In the genomic region with DNA sequence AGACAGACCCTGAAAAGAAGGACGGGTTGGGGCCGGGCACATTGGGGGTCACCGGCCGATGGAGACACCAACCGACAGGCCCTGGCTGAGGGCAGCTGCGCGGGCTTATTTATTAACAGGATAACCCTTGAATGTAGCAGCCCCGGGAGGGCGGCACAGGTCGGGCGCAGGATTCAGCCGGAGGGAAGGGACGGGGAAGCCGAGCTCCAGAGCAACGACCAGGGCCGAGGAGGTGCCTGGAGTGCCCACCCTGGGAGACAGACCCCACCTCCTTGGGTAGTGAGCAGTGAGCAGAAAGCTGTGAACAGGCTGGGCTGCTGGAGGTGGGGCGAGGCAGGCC, we compare ENCODE assay signal across 25 cellular contexts. TPM values are rescaled to one million over a fixed set of nuclear protein-coding genes. Genes with fewer than 3 reads are reported as not detected.
"Had no signal": no experiment of that assay in that cellular context is flagged by ENCODE, and none has a peak within 500 bp of the region (broad histone marks: within the 10 kb centered on the region; RNA-seq: fewer than 3 reads in every experiment).

No MANE protein-coding gene starts in this region.

- H3K36me3 ChIP-seq: brain microvascular endothelial cell, MG63, SJCRH30, WERI-Rb-1 had no signal

- H3K4me1 ChIP-seq: SJCRH30 had no signal

- H3K4me3 ChIP-seq: MG63, SJCRH30, SK-N-MC had no signal

- H3K27me3 ChIP-seq: MG63, SJCRH30 had no signal

- H3K9me3 ChIP-seq: MG63, SJCRH30 had no signal

- DNase-seq: activated CD4-positive, alpha-beta T cell treated with anti-CD3 and anti-CD28 coated beads for 1 hour; activated CD4-positive, CD25-positive, alpha-beta regulatory T cell; activated CD8-positive, alpha-beta memory T cell treated with anti-CD3 and anti-CD28 coated beads for 24 hours; activated CD8-positive, alpha-beta memory T cell treated with anti-CD3 and anti-CD28 coated beads, Interleukin-2, amount 10 ng/mL, durations not matched to agents 7 days and 5 days; activated CD8-positive, alpha-beta memory T cell treated with anti-CD3 and anti-CD28 coated beads, Interleukin-2, amount 50 U/mL, for 48 hours; activated naive CD4-positive, alpha-beta T cell; amniotic stem cell; brain microvascular endothelial cell; Kasumi-1; MG63; NCI-H1048; NCI-H1436 treated with DMSO at 0.1 percent for 48 hours; NCI-H1694 treated with DMSO at 0.1 percent for 48 hours; NCI-H2029; NCI-H345; NCI-H524 treated with DMSO at 0.1 percent for 48 hours; SHP77; SJCRH30; WERI-Rb-1 had no signal

- H3K27ac ChIP-seq: brain microvascular endothelial cell, SJCRH30, SK-N-MC, WERI-Rb-1 had no signal

RNA-seq across cellular contexts. Expression of gene LSMEM2, which starts 2.2 kb away (rescaled TPM):
- total RNA-seq: activated CD4-positive, alpha-beta memory T cell treated with anti-CD3 and anti-CD28 coated beads, Interleukin-2, amount 10 ng/mL, durations not matched to agents 7 days and 5 days; activated CD8-positive, alpha-beta memory T cell treated with anti-CD3 and anti-CD28 coated beads, Interleukin-2, amount 10 ng/mL, durations not matched to agents 7 days and 5 days; activated naive CD8-positive, alpha-beta T cell treated with anti-CD3 and anti-CD28 coated beads for 36 hours; chondrocyte; NCI-H460; RPMI7951; SJCRH30 had no signal
